ENCODE assay signal across 26 cellular contexts in the genomic region with DNA sequence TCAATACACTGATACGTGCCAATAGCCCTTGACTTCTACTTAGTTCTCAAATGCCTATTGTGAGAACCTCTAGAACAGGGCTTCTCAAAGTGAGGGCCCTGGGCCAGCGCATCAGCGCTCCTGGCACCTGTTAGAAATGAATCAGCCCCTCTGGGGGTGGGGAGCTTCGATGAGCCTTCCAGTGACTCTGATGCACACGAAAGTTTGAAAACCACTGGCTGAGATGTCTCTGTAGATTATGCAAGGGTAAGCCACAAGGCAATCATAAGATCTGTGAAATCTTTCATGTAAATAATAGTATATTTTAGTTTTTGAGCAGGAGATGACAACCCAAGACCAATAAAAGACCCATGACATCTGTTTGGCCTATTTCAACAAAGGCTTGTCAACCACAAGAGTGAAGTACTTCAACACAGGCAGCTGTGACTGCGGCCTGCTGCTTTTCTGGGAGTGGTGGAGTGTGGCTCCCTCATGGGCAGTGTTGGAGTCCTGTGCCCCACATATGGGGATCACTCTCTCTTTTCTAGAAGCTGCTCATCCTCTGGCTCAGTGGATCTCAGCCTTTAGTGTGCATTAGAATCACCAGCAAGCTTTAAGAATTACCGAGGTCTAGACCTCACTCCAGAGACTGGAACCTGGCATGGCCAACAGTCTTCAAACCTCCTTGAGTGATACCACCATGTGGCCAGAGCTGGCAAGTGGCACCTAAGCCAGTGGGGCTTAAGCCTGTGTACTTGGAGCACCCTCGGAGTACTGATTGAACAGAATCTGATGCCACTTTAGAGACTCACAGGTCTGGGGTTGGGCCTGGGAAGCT. TPM values are rescaled to one million over a fixed set of nuclear protein-coding genes. Genes with fewer than 3 reads are reported as not detected.
A peak's percentile ranks its signal among the peaks of the same experiment; 100 is the strongest.
DNase-seq lines count a peak whose midpoint lies in the region; ATAC-seq lines count a peak whose summit lies in the region.
"Had no signal": no experiment of that assay in that cellular context is flagged by ENCODE, and none has a peak within 500 bp of the region (broad histone marks: within the 10 kb centered on the region; RNA-seq: fewer than 3 reads in every experiment).

No MANE protein-coding gene starts in this region.

- H2BK5ac ChIP-seq in mesenchymal stem cell (ENCODE audit: low read depth, low read length, poor library complexity, severe bottlenecking) = no peak overlapping the region

- no peak overlapping the region for H4K8ac ChIP-seq in mesenchymal stem cell (ENCODE audit: low read length)

- ATAC-seq in T-helper 17 cell (peak; percentile 39), GM21423 (IDR thresholded peaks at IDR 0.05; ENCODE audit: unreplicated experiment) (no peak)
- ATAC-seq in central memory CD8-positive, alpha-beta T cell (replicated peaks; ENCODE audit: extremely low read depth, poor library complexity, severe bottlenecking) = peak; percentile 24
- ATAC-seq in stimulated activated effector memory CD8-positive, alpha-beta T cell treated with anti-CD3 and anti-CD28 coated beads, Interleukin-12 subunit alpha, Interleukin-12 subunit beta, amount 100 ng/mL, for 72 hours = peak; percentile 85
- ATAC-seq: GM12878; heart right ventricle; left cardiac atrium; stimulated activated naive B cell treated with anti-CD40 and anti-IgM and Interleukin-4, amounts not matched to agents 10 μg/mL and 1 μg/mL and 100 μg/mL, for 72 hours had no signal

- H2AFZ ChIP-seq in mesenchymal stem cell (ENCODE audit: low read depth, low read length) = no peak overlapping the region

- CTCF ChIA-PET in activated naive CD4-positive, alpha-beta T cell treated with anti-CD3 and anti-CD28 coated beads for 36 hours (lab: Charles Lee) = no interaction called here

- H3K4me2 ChIP-seq in mesenchymal stem cell (ENCODE audit: low read length, poor library complexity, severe bottlenecking) = no peak overlapping the region

- H3K4me3 Mint-ChIP-seq in activated naive CD4-positive, alpha-beta T cell treated with anti-CD3 and anti-CD28 coated beads for 36 hours = no peak overlapping the region
- H3K4me3 Mint-ChIP-seq in T-helper 17 cell = no peak overlapping the region
- no peak overlapping the region for H3K4me3 Mint-ChIP-seq in central memory CD8-positive, alpha-beta T cell
- no peak overlapping the region for H3K4me3 Mint-ChIP-seq in stimulated activated effector memory CD8-positive, alpha-beta T cell treated with anti-CD3 and anti-CD28 coated beads, Interleukin-12 subunit alpha, Interleukin-12 subunit beta, amount 100 ng/mL, for 72 hours
- H3K4me3 Mint-ChIP-seq: activated CD4-positive, alpha-beta T cell treated with anti-CD3 and anti-CD28 coated beads, Interleukin-2, amount 10 ng/mL, durations not matched to agents 24 days and 14 days; H9; stimulated activated naive B cell treated with anti-CD40 and anti-IgM and Interleukin-4, amounts not matched to agents 10 μg/mL and 1 μg/mL and 100 μg/mL, for 72 hours had no signal

- no peaks in the 10 kb centered on the region for H3K27me3 ChIP-seq in mesenchymal stem cell (ENCODE audit: control insufficient read depth in 1 of 2, insufficient read depth in 1 of 2, low read length in 2 of 2)
- H3K27me3 ChIP-seq: heart right ventricle, testis had no signal

- no peak overlapping the region for H4K91ac ChIP-seq in mesenchymal stem cell (ENCODE audit: low read length)

- no peak overlapping the region for H3K27ac Mint-ChIP-seq in activated naive CD4-positive, alpha-beta T cell treated with anti-CD3 and anti-CD28 coated beads for 36 hours
- peak overlapping the region; percentile 8 for H3K27ac Mint-ChIP-seq in T-helper 17 cell
- no peak overlapping the region for H3K27ac Mint-ChIP-seq in central memory CD8-positive, alpha-beta T cell (ENCODE audit: low read depth)
- H3K27ac Mint-ChIP-seq in stimulated activated effector memory CD8-positive, alpha-beta T cell treated with anti-CD3 and anti-CD28 coated beads, Interleukin-12 subunit alpha, Interleukin-12 subunit beta, amount 100 ng/mL, for 72 hours = no peak overlapping the region
- H3K27ac Mint-ChIP-seq: activated CD4-positive, alpha-beta T cell treated with anti-CD3 and anti-CD28 coated beads, Interleukin-2, amount 10 ng/mL, durations not matched to agents 24 days and 14 days; H9; stimulated activated naive B cell treated with anti-CD40 and anti-IgM and Interleukin-4, amounts not matched to agents 10 μg/mL and 1 μg/mL and 100 μg/mL, for 72 hours had no signal

- H3K23ac ChIP-seq in mesenchymal stem cell (ENCODE audit: low read length in 2 of 2) = no peak overlapping the region

- H2BK15ac ChIP-seq in mesenchymal stem cell (ENCODE audit: low read depth, poor library complexity, severe bottlenecking) = no peak overlapping the region

- H3K4ac ChIP-seq in mesenchymal stem cell (ENCODE audit: low read depth in 1 of 2, low read length in 2 of 2) = no peak overlapping the region

- no peaks in the 10 kb centered on the region for H3K27me3 Mint-ChIP-seq in activated naive CD4-positive, alpha-beta T cell treated with anti-CD3 and anti-CD28 coated beads for 36 hours (ENCODE audit: low read depth)
- H3K27me3 Mint-ChIP-seq in T-helper 17 cell = no peaks in the 10 kb centered on the region
- H3K27me3 Mint-ChIP-seq in central memory CD8-positive, alpha-beta T cell = no peaks in the 10 kb centered on the region
- H3K27me3 Mint-ChIP-seq: activated CD4-positive, alpha-beta T cell treated with anti-CD3 and anti-CD28 coated beads, Interleukin-2, amount 10 ng/mL, durations not matched to agents 24 days and 14 days; stimulated activated naive B cell treated with anti-CD40 and anti-IgM and Interleukin-4, amounts not matched to agents 10 μg/mL and 1 μg/mL and 100 μg/mL, for 72 hours had no signal

- peaks cover 6% of the 10 kb centered on the region for H3K4me1 ChIP-seq in mesenchymal stem cell (ENCODE audit: control insufficient read depth, insufficient read depth, low read depth, low read length)

- DNase-seq in activated naive CD4-positive, alpha-beta T cell treated with anti-CD3 and anti-CD28 coated beads for 36 hours = peak; percentile 19
- DNase-seq in activated naive CD4-positive, alpha-beta T cell (lab: John Stamatoyannopoulos, UW) = no peak
- DNase-seq in T-helper 17 cell (no peak), mesenchymal stem cell (no peak), mucosa of gallbladder (ENCODE audit: low spot score) (no peak)
- no peak for DNase-seq in central memory CD8-positive, alpha-beta T cell (ENCODE audit: low spot score in 2 of 2)
- no peak for DNase-seq in stimulated activated effector memory CD8-positive, alpha-beta T cell treated with anti-CD3 and anti-CD28 coated beads, Interleukin-12 subunit alpha, Interleukin-12 subunit beta, amount 100 ng/mL, for 72 hours (ENCODE audit: low spot score in 2 of 2)
- DNase-seq: ACHN; activated CD4-positive, alpha-beta T cell treated with anti-CD3 and anti-CD28 coated beads, Interleukin-2, amount 10 ng/mL, durations not matched to agents 24 days and 14 days; cerebellar nuclear complex; DMS79; H9; heart right ventricle; Karpas-422; left cardiac atrium; mammary epithelial cell; NCI-H1048; NCI-H187 treated with DMSO at 0.1 percent for 48 hours; NCI-H526 treated with DMSO at 0.1 percent for 48 hours; stimulated activated CD4-positive, alpha-beta T cell treated with anti-CD3 and anti-CD28 coated beads, Interleukin-2, amount 100 ng/mL, for 24 hours; stimulated activated naive B cell treated with anti-CD40 and anti-IgM and Interleukin-4, amounts not matched to agents 10 μg/mL and 1 μg/mL and 100 μg/mL, for 72 hours; testis had no signal

- intact Hi-C loops in activated naive CD4-positive, alpha-beta T cell treated with anti-CD3 and anti-CD28 coated beads for 36 hours (cut with micrococcal nuclease) = no loop called here

- H3K4me1 Mint-ChIP-seq in activated naive CD4-positive, alpha-beta T cell treated with anti-CD3 and anti-CD28 coated beads for 36 hours (ENCODE audit: low read depth) = peaks cover 13% of the 10 kb centered on the region
- H3K4me1 Mint-ChIP-seq in T-helper 17 cell = peaks cover 10% of the 10 kb centered on the region
- peaks cover 12% of the 10 kb centered on the region for H3K4me1 Mint-ChIP-seq in central memory CD8-positive, alpha-beta T cell
- H3K4me1 Mint-ChIP-seq in stimulated activated effector memory CD8-positive, alpha-beta T cell treated with anti-CD3 and anti-CD28 coated beads, Interleukin-12 subunit alpha, Interleukin-12 subunit beta, amount 100 ng/mL, for 72 hours = peaks cover 8% of the 10 kb centered on the region

- H3K27ac ChIP-seq in mesenchymal stem cell (ENCODE audit: low read length, poor library complexity, severe bottlenecking) = no peak overlapping the region
- H3K27ac ChIP-seq: heart right ventricle had no signal

- 80% methylated on average over 8 of the region's 8 CpGs for WGBS in mesenchymal stem cell

- no peaks in the 10 kb centered on the region for H3K9me3 Mint-ChIP-seq in activated naive CD4-positive, alpha-beta T cell treated with anti-CD3 and anti-CD28 coated beads for 36 hours
- no peaks in the 10 kb centered on the region for H3K9me3 Mint-ChIP-seq in central memory CD8-positive, alpha-beta T cell
- H3K9me3 Mint-ChIP-seq in stimulated activated effector memory CD8-positive, alpha-beta T cell treated with anti-CD3 and anti-CD28 coated beads, Interleukin-12 subunit alpha, Interleukin-12 subunit beta, amount 100 ng/mL, for 72 hours = no peaks in the 10 kb centered on the region
- H3K9me3 Mint-ChIP-seq: activated CD4-positive, alpha-beta T cell treated with anti-CD3 and anti-CD28 coated beads, Interleukin-2, amount 10 ng/mL, durations not matched to agents 24 days and 14 days; H9 had no signal

- H3K36me3 Mint-ChIP-seq in activated naive CD4-positive, alpha-beta T cell treated with anti-CD3 and anti-CD28 coated beads for 36 hours (ENCODE audit: low read depth) = peaks cover 25% of the 10 kb centered on the region
- H3K36me3 Mint-ChIP-seq in T-helper 17 cell (ENCODE audit: low read depth) = peaks cover 5% of the 10 kb centered on the region
- peaks cover 26% of the 10 kb centered on the region for H3K36me3 Mint-ChIP-seq in central memory CD8-positive, alpha-beta T cell (ENCODE audit: insufficient read depth)
- peaks cover 40% of the 10 kb centered on the region for H3K36me3 Mint-ChIP-seq in stimulated activated effector memory CD8-positive, alpha-beta T cell treated with anti-CD3 and anti-CD28 coated beads, Interleukin-12 subunit alpha, Interleukin-12 subunit beta, amount 100 ng/mL, for 72 hours

- H2BK12ac ChIP-seq in mesenchymal stem cell (ENCODE audit: low read length in 2 of 2) = no peak overlapping the region

- no peak overlapping the region for H2BK120ac ChIP-seq in mesenchymal stem cell (ENCODE audit: low read depth, low read length)

- peaks cover 49 to 82% of the 10 kb centered on the region in 2 experiments for H3K36me3 ChIP-seq in mesenchymal stem cell (ENCODE audit: control insufficient read depth in 1 of 2, insufficient read depth in 2 of 2, low read depth in 1 of 2, low read length in 2 of 2)

- H3K79me1 ChIP-seq in mesenchymal stem cell (replicated peaks; ENCODE audit: low read length, poor library complexity, severe bottlenecking) = peaks cover 43% of the 10 kb centered on the region

- H3K14ac ChIP-seq in mesenchymal stem cell (ENCODE audit: low read length in 2 of 2) = no peak overlapping the region

- H3K4me3 ChIP-seq in mesenchymal stem cell (ENCODE audit: insufficient read depth in 1 of 2, low read depth in 1 of 2, low read length in 2 of 2) = no peak overlapping the region
- H3K4me3 ChIP-seq: GM12878, heart right ventricle, testis had no signal

- no peak overlapping the region for H2AK5ac ChIP-seq in mesenchymal stem cell (ENCODE audit: low read length, severe bottlenecking)

- no peak overlapping the region for H3K18ac ChIP-seq in mesenchymal stem cell (ENCODE audit: low read depth in 1 of 2, low read length in 2 of 2)

- H3K9me3 ChIP-seq in T-helper 17 cell (ENCODE audit: control insufficient read depth, low read length, poor library complexity, severe bottlenecking) = no peaks in the 10 kb centered on the region
- H3K9me3 ChIP-seq in mesenchymal stem cell (ENCODE audit: control insufficient read depth, low read length) = no peaks in the 10 kb centered on the region
- H3K9me3 ChIP-seq: heart right ventricle, testis had no signal

- no peak overlapping the region for H3K9ac ChIP-seq in mesenchymal stem cell (ENCODE audit: low read length)

RNA-seq across cellular contexts. Expression of a gene that starts 5.8 kb away (rescaled TPM):
- 10 to 100 TPM; 21.9 to 24.1 TPM for total RNA-seq in activated naive CD4-positive, alpha-beta T cell treated with anti-CD3 and anti-CD28 coated beads for 36 hours
- total RNA-seq in T-helper 17 cell = 10 to 100 TPM; 10.8 to 13.1 TPM
- polyA plus RNA-seq in mesenchymal stem cell (2013, experiment 1 of 2) = 8.3 TPM
- polyA plus RNA-seq in mesenchymal stem cell (2013, experiment 2 of 2) = 6.8 TPM
- total RNA-seq in mucosa of gallbladder = 29.0 TPM

RNA-seq across cellular contexts. Expression of a gene that starts 17.3 kb away (rescaled TPM):
- not detected for total RNA-seq in activated naive CD4-positive, alpha-beta T cell treated with anti-CD3 and anti-CD28 coated beads for 36 hours
- not detected for total RNA-seq in T-helper 17 cell
- 2.7 TPM for polyA plus RNA-seq in mesenchymal stem cell (2013, experiment 1 of 2)
- 2.8 TPM for polyA plus RNA-seq in mesenchymal stem cell (2013, experiment 2 of 2)
- total RNA-seq in mucosa of gallbladder = 0.92 TPM
- total RNA-seq: activated CD4-positive, alpha-beta T cell treated with anti-CD3 and anti-CD28 coated beads, Interleukin-2, amount 10 ng/mL, durations not matched to agents 24 days and 14 days; GM12878; H9; T-helper 1 cell treated with Interleukin-12 subunit alpha and Interleukin-12 subunit beta and Interleukin-4 antibody, amounts not matched to agents 30 ng/mL and 1 ng/mL, for 36 hours had no signal
- polyA plus RNA-seq: GM12878 had no signal

RNA-seq across cellular contexts. Expression of a gene that starts 29.1 kb away (rescaled TPM):
- total RNA-seq in activated naive CD4-positive, alpha-beta T cell treated with anti-CD3 and anti-CD28 coated beads for 36 hours = not detected
- under 1 TPM in 1 of 2 donors, not detected in 1; 0.13 TPM for total RNA-seq in T-helper 17 cell
- polyA plus RNA-seq in mesenchymal stem cell (2013, experiment 1 of 2) = 10.5 TPM
- polyA plus RNA-seq in mesenchymal stem cell (2013, experiment 2 of 2) = 11.8 TPM
- total RNA-seq in mucosa of gallbladder = 8.2 TPM
- total RNA-seq: GM12878; T-helper 1 cell treated with Interleukin-12 subunit alpha and Interleukin-12 subunit beta and Interleukin-4 antibody, amounts not matched to agents 30 ng/mL and 1 ng/mL, for 36 hours had no signal

RNA-seq across cellular contexts. Expression of a gene that starts 39.0 kb away (rescaled TPM):
- total RNA-seq in activated naive CD4-positive, alpha-beta T cell treated with anti-CD3 and anti-CD28 coated beads for 36 hours = not detected
- not detected for total RNA-seq in T-helper 17 cell
- 145 TPM for polyA plus RNA-seq in mesenchymal stem cell (2013, experiment 1 of 2)
- 149 TPM for polyA plus RNA-seq in mesenchymal stem cell (2013, experiment 2 of 2)
- total RNA-seq in mucosa of gallbladder = 31.0 TPM
- total RNA-seq: activated CD4-positive, alpha-beta T cell treated with anti-CD3 and anti-CD28 coated beads, Interleukin-2, amount 10 ng/mL, durations not matched to agents 24 days and 14 days; GM12878; H9; mammary epithelial cell; skeletal muscle tissue; T-helper 1 cell treated with Interleukin-12 subunit alpha and Interleukin-12 subunit beta and Interleukin-4 antibody, amounts not matched to agents 30 ng/mL and 1 ng/mL, for 36 hours had no signal
- polyA plus RNA-seq: mammary epithelial cell had no signal
